Comparison of ENCODE assay signal across 8 cellular contexts in the genomic region with DNA sequence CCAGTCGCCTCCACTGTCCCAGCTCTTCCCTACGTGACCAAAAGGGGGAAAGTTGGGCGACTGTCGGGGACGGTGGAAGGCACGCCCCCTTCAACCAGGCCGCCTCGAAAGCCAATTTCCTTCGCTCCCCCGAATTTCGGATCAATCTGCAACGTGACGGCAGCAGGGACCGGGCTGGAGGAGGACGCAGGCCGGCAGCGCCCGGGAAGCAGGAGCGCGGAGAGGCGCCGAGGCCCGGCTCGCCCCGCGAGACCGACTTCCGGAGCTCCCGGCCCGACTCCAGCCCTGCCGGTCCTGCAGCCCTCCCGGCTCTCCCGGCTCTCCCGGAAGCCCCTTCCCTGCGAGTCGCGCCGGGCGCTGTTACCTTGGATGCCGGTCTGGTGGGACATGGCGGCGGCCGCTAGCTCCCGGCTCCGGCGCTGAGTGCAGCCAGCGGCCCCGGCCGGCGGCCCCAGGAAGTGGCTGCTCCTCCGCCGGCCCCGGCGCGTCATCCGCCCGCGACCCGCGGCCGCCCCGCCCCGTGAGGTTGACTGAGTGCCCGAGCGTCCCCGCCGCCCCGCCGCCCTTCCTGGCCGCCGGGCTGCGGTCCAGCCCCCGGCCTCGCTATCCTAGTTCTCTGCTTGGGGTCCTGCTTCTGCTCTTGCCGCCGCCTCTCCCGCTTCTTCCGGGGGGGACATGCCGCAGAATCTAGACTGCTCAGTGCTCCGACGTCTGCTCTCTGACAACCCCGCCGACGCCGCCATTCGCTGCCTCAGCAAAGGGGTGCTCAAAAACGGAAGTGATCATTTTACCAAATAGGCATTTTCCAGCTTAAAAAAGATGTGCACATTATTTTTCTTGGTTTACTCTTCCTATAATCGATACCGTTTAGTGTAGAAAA. TPM values are rescaled to one million over a fixed set of nuclear protein-coding genes. Genes with fewer than 3 reads are reported as not detected.
DNase-seq lines count a peak whose midpoint lies in the region; ATAC-seq, FAIRE-seq and TF ChIP-seq lines count a peak whose summit lies in the region.

TSS of gene TWF1 (minus strand) at position 461 of the 880 bp plus-strand sequence. CDS start at position 389, 72 bp downstream.

- no peaks in the 10 kb centered on the region for H3K9me3 ChIP-seq in HepG2 (ENCODE audit: low read length)

- CTCF ChIA-PET in BJ (lab: Yijun Ruan, JAX) (interaction anchor here (0.6 to 2.9 kb wide), 13 partner anchors 10 to 1339 kb away, joined by 3 to 13 read pairs (median 3); no protein-coding TSS in a partner anchor), HepG2 (lab: Yijun Ruan, JAX; ENCODE audit: low intra/inter-chr PET ratio, low total read pairs) (no interaction called here)

- H3K27me3 ChIP-seq in BJ (ENCODE audit: control insufficient read depth, insufficient read depth, low read length) (0 out of 2 replicates have a peak, but pooled peaks cover 1% of the 10 kb centered on the region), HepG2 (ENCODE audit: control insufficient read depth in 1 of 2, insufficient read depth in 2 of 2, low read length in 2 of 2) (no peaks in the 10 kb centered on the region)

- no TSS peak for BruUV-seq in HepG2 (replicated peaks; lab: Mats Ljungman, UMichigan)

- H3K4me2 ChIP-seq in HepG2 (ENCODE audit: low read depth, low read length), result peak within 1 kb of the TSS; percentile 85

- peak within 1 kb of the TSS; percentile 96 for H3K27ac ChIP-seq in HepG2 (ENCODE audit: extremely low read length, insufficient read depth, low read length)

- peak; percentile 62 for TF ChIP-seq RAD21 in HepG2 (CRISPR knock-in tag; IDR thresholded peaks at IDR 0.05)

- peak within 1 kb of the TSS; percentile 98 for H3K9ac ChIP-seq in HepG2 (ENCODE audit: insufficient read depth, low read depth, low read length)

- peak; percentile 67 to 81 for TF ChIP-seq POLR2A in HepG2 (IDR thresholded peaks at IDR 0.05; ENCODE audit: insufficient read depth in 1 of 2, low read depth in 2 of 2, low read length in 2 of 2)

- in situ Hi-C loops in HepG2 (cut with HindIII; ENCODE audit: extremely low pct_ligation_motif_present, low pct_unique_long_range_greater_than_20kb), result no loop called here

- peak; percentile 89 for ATAC-seq in GM19043 (IDR thresholded peaks at IDR 0.05; ENCODE audit: low read depth, unreplicated experiment)
- ATAC-seq in HG03354 (IDR thresholded peaks at IDR 0.05; ENCODE audit: poor library complexity, severe bottlenecking, unreplicated experiment), result peak; percentile 96
- ATAC-seq in HepG2, result peak; percentile 97

- FAIRE-seq in HepG2 (lab: Jason Lieb, UNC), result peak; percentile 44

- no peak for TF ChIP-seq EP300 in HepG2 (IDR thresholded peaks at IDR 0.05; ENCODE audit: low read depth in 2 of 2, low read length in 2 of 2)
- TF ChIP-seq EP300 in HepG2 (CRISPR knock-in tag; IDR thresholded peaks at IDR 0.05; ENCODE audit: borderline replicate concordance), result no peak

- peak within 1 kb of the TSS; percentile 39 for H2AFZ ChIP-seq in HepG2 (ENCODE audit: low read length)

- no peaks in the 10 kb centered on the region for H3K36me3 ChIP-seq in BJ (ENCODE audit: control insufficient read depth, insufficient read depth, low read length)
- peaks cover 0 to 9% of the 10 kb centered on the region in 2 experiments; a peak in 3 of 5 replicates for H3K36me3 ChIP-seq in HepG2 (replicated peaks in 1 of 2; ENCODE audit: control insufficient read depth in 1 of 2, insufficient read depth in 2 of 2, low read length in 2 of 2)

- H4K20me1 ChIP-seq in HepG2 (ENCODE audit: insufficient read depth, low read length), result no peaks in the 10 kb centered on the region

- TF ChIP-seq CTCF in BJ (IDR thresholded peaks at IDR 0.05; ENCODE audit: insufficient read depth, low read depth, low read length), result peak; percentile 36; the same call in 1 of the 2 replicates
- no peak; the same call in 1 of the 2 replicates for TF ChIP-seq CTCF in HepG2 (CRISPR knock-in tag; IDR thresholded peaks at IDR 0.05)

- POLR2A ChIA-PET in BJ (lab: Charles Lee), result interaction anchor here (0.5 to 1.2 kb wide), 2 partner anchors 76 to 1429 kb away, joined by 3 to 4 read pairs; no protein-coding TSS in a partner anchor
- POLR2A ChIA-PET in HepG2 (lab: Yijun Ruan, JAX), result interaction anchor here (0.6 to 3.2 kb wide), 10 partner anchors 9 to 76 kb away, joined by 3 to 17 read pairs (median 6); partner anchors contain the start of genes IRAK4, PUS7L and TMEM117

- H3K4me3 ChIP-seq in BJ (ENCODE audit: low read depth, low read length) (peak within 1 kb of the TSS; percentile 87), HepG2 (replicated peaks in 1 of 3; ENCODE audit: insufficient read depth in 1 of 3, low read depth in 2 of 3, low read length in 3 of 3) (peak within 1 kb of the TSS; percentile 97 to 100 (median 98))

- H3K4me1 ChIP-seq in HepG2 (ENCODE audit: insufficient read depth, low read length), result peaks cover 26% of the 10 kb centered on the region

- intact Hi-C loops in HepG2 (cut with micrococcal nuclease; ENCODE audit: unreplicated experiment), result loop anchor here (1.0 to 5.0 kb wide), 4 partner anchors 29 to 76 kb away; partner anchors contain the start of genes IRAK4, PUS7L and TMEM117

- DNase-seq in BJ (ENCODE audit: low read depth) (no peak), NCI-H524 (lab: John Stamatoyannopoulos, UW) (peak; percentile 44 to 63), dedifferentiated amniotic fluid mesenchymal stem cell (ENCODE audit: extremely low spot score) (peak; percentile 70), HepG2 (ENCODE audit: low spot score) (peak; percentile 62)
- peak; percentile 81 for DNase-seq in activated CD4-positive, alpha-beta T cell treated with anti-CD3 and anti-CD28 coated beads, Interleukin-2, amount 50 U/mL, for 1 hour
- DNase-seq in stimulated activated CD4-positive, alpha-beta T cell treated with anti-CD3 and anti-CD28 coated beads, Interleukin-4, amount 100 ng/mL, for 1 hour, result peak; percentile 89

- 0% methylated on average over 9 of the region's 89 CpGs for WGBS in HepG2 (ENCODE audit: low lambda C conversion rate)

- peaks cover 26% of the 10 kb centered on the region for H3K79me2 ChIP-seq in HepG2 (ENCODE audit: insufficient read depth, low read length)

TF ChIP-seq in HepG2, 621 proteins besides CTCF, POLR2A, EP300 and RAD21 (continues in another document):
- TF ChIP-seq, protein P1, sequence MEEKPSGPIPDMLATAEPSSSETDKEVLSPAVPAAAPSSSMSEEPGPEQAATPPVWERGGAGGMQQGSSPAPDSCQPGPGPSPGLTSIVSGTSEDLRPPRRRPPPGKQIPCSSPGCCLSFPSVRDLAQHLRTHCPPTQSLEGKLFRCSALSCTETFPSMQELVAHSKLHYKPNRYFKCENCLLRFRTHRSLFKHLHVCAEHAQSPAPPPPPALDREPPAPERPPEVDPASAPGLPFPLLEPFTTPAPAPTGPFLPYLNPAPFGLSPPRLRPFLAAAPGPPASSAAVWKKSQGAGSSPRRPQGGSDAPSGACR (CRISPR knock-in tag; IDR thresholded peaks at IDR 0.05), result no peak
- TF ChIP-seq SPEN (CRISPR knock-in tag; IDR thresholded peaks at IDR 0.05; ENCODE audit: low read depth) (peak; percentile 77; the same call in 1 of the 2 replicates), ZMYM4 (CRISPR knock-in tag; IDR thresholded peaks at IDR 0.05) (peak; percentile 86)

RNA-seq across cellular contexts. Expression of gene TWF1, which starts in this region (rescaled TPM):
- polyA plus RNA-seq in BJ (2011; rRNA removed), result 49.8 and 109 TPM in 2 replicates
- polyA minus RNA-seq in BJ (2011; rRNA and poly(A)+ RNA removed), result 23.9 and 25.2 TPM in 2 replicates
- 85.5 and 148 TPM in 2 replicates for total RNA-seq in HepG2 (2016; rRNA removed; fragmentation: Illumina TruSeq; extraction: Trizol)
- total RNA-seq in HepG2 (2016; cell fraction: cytosol; rRNA removed; fragmentation: Illumina TruSeq; extraction: Trizol; ENCODE audit: low read depth), result 12.4 and 17.1 TPM in 2 replicates
- 90.5 and 142 TPM in 2 replicates for total RNA-seq in HepG2 (2016; cell fraction: insoluble cytoplasmic fraction; rRNA removed; fragmentation: Illumina TruSeq; extraction: Trizol)
- total RNA-seq in HepG2 (2016; cell fraction: membrane; rRNA removed; fragmentation: Illumina TruSeq; extraction: Trizol), result 63.7 and 70.0 TPM in 2 replicates
- 44.9 and 45.5 TPM in 2 replicates for total RNA-seq in HepG2 (2016; cell fraction: nucleus; rRNA removed; fragmentation: Illumina TruSeq; extraction: Trizol)
- 22.3 and 32.3 TPM in 2 replicates for polyA plus RNA-seq in HepG2 (2011; rRNA removed)
- 12.5 and 19.3 TPM in 2 replicates for polyA plus RNA-seq in HepG2 (2011; cell fraction: cytosol; rRNA removed)
- 11.0 and 12.8 TPM in 2 replicates for polyA plus RNA-seq in HepG2 (2011; cell fraction: nucleus; rRNA removed)
- polyA plus RNA-seq in HepG2 (2012), result 35.5 and 36.4 TPM in 2 replicates
- 13.7 and 14.1 TPM in 2 replicates for polyA plus RNA-seq in HepG2 (2016; cell fraction: cytosol; fragmentation: Illumina TruSeq; extraction: Trizol; ENCODE audit: low read depth)
- polyA plus RNA-seq in HepG2 (2016; cell fraction: insoluble cytoplasmic fraction; fragmentation: Illumina TruSeq; extraction: Trizol; ENCODE audit: low read depth), result 99.5 and 109 TPM in 2 replicates
- 41.8 and 46.1 TPM in 2 replicates for polyA plus RNA-seq in HepG2 (2016; cell fraction: membrane; fragmentation: Illumina TruSeq; extraction: Trizol; ENCODE audit: low read depth)
- 41.4 and 45.6 TPM in 2 replicates for polyA plus RNA-seq in HepG2 (2016; cell fraction: nucleus; fragmentation: Illumina TruSeq; extraction: Trizol; ENCODE audit: insufficient read depth, low read depth)
- polyA minus RNA-seq in HepG2 (2011; rRNA and poly(A)+ RNA removed; ENCODE audit: low replicate concordance), result 9.6 and 27.1 TPM in 2 replicates
- polyA minus RNA-seq in HepG2 (2011; cell fraction: cytosol; rRNA and poly(A)+ RNA removed), result 42.4 and 45.7 TPM in 2 replicates
- 39.9 and 42.1 TPM in 2 replicates for polyA minus RNA-seq in HepG2 (2011; cell fraction: nucleus; rRNA and poly(A)+ RNA removed)
